Comparison of ENCODE assay signal across 11 cellular contexts in the genomic region with DNA sequence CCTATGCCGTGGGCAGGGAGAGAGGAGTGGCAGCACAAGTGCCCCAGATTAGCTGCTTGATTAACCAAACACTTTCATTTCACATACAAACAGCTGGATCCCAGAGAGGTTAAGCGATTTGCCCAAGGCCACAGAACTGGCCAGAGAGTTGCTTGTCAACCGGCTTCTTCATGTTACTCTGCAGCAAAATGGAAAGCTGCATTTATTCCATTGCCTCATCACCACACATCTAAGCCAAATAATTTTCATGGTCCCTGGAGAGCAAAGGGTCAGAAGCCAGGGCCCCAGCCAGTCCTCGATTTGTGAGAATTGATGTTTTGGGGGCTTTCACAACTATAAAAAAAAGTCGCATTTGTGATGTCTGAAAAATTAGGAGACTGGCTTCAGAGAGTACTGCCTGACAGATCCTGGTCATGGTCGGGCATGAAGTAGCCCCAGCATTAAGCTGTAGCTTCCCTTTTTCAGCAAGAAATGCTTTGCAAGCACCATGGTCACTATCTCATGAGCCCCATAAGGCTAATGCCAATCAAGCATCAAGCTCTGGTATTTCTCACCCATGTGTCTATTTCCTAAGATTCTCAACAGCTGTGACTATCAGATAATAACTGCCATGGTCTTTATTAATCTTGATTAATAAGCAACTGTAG.
DNase-seq lines count a peak whose midpoint lies in the region; ATAC-seq and TF ChIP-seq lines count a peak whose summit lies in the region.
"Had no signal": no experiment of that assay in that cellular context is flagged by ENCODE, and none has a peak within 500 bp of the region (broad histone marks: within the 10 kb centered on the region; RNA-seq: fewer than 3 reads in every experiment).

No MANE protein-coding gene starts in this region.

- H3K27me3 ChIP-seq in breast epithelium = no peaks in the 10 kb centered on the region
- H3K27me3 ChIP-seq in mammary epithelial cell (ENCODE audit: insufficient read depth, low read length) = no peaks in the 10 kb centered on the region
- no peaks in the 10 kb centered on the region for H3K27me3 ChIP-seq in left ventricle myocardium inferior (ENCODE audit: low read depth)
- no peaks in the 10 kb centered on the region for H3K27me3 ChIP-seq in parathyroid adenoma (ENCODE audit: control insufficient read depth, insufficient read depth, low read length)
- no peaks in the 10 kb centered on the region for H3K27me3 ChIP-seq in aorta (ENCODE audit: control insufficient read depth in 1 of 2, insufficient read depth in 2 of 2, low read length in 1 of 2)
- H3K27me3 ChIP-seq: colonic mucosa had no signal

- ATAC-seq in aorta (ENCODE audit: low FRiP score) = peak; percentile 56
- ATAC-seq: SK-N-SH treated with all-trans-retinoic acid at 6 μM for 48 hours had no signal

- H3K4me2 ChIP-seq in mammary epithelial cell (ENCODE audit: insufficient read depth, low read depth, low read length) (no peak overlapping the region), parathyroid adenoma (ENCODE audit: low read length) (peak overlapping the region; percentile 7)

- TF ChIP-seq CTCF in breast epithelium (IDR thresholded peaks at IDR 0.05) (no peak), mammary epithelial cell (conservative IDR thresholded peaks at IDR 0.05 in 1 of 2, IDR thresholded peaks at IDR 0.05 in 1 of 2; ENCODE audit: extremely low read depth in 1 of 2, insufficient read depth in 1 of 2, low read depth in 1 of 2, low read length in 2 of 2) (no peak), left ventricle myocardium inferior (IDR thresholded peaks at IDR 0.05; ENCODE audit: borderline replicate concordance) (no peak), parathyroid adenoma (IDR thresholded peaks at IDR 0.05) (no peak)

- H3K9me3 ChIP-seq in breast epithelium (no peaks in the 10 kb centered on the region), mammary epithelial cell (replicated peaks; ENCODE audit: insufficient read depth, low read length) (no peaks in the 10 kb centered on the region), left ventricle myocardium inferior (replicated peaks) (peaks cover 5% of the 10 kb centered on the region), parathyroid adenoma (ENCODE audit: control insufficient read depth, low read length) (no peaks in the 10 kb centered on the region), aorta (ENCODE audit: control insufficient read depth, low read length) (no peaks in the 10 kb centered on the region)
- H3K9me3 ChIP-seq: colonic mucosa had no signal

- no peak overlapping the region for H3K4me3 ChIP-seq in breast epithelium
- no peak overlapping the region for H3K4me3 ChIP-seq in mammary epithelial cell (replicated peaks in 1 of 3; ENCODE audit: insufficient read depth in 1 of 3, low read depth in 2 of 3, low read length in 3 of 3)
- H3K4me3 ChIP-seq in left ventricle myocardium inferior = no peak overlapping the region
- H3K4me3 ChIP-seq in parathyroid adenoma (ENCODE audit: low read depth, low read length) = no peak overlapping the region
- no peak overlapping the region for H3K4me3 ChIP-seq in aorta (ENCODE audit: low read length in 2 of 2)
- H3K4me3 ChIP-seq: colonic mucosa had no signal

- in situ Hi-C loops in mammary epithelial cell (cut with MboI; ENCODE audit: low sequenced_read_pairs in 2 of 2) = no loop called here

- H2AFZ ChIP-seq in mammary epithelial cell (ENCODE audit: low read depth, low read length) (no peak overlapping the region), parathyroid adenoma (peak overlapping the region; percentile 79)

- DNase-seq in breast epithelium (ENCODE audit: low spot score in 2 of 2) (no peak), mammary epithelial cell (no peak), left ventricle myocardium inferior (no peak), aorta (no peak), UCSD-AML1 (lab: John Stamatoyannopoulos, UW; ENCODE audit: unreplicated experiment) (no peak), DMS79 (lab: John Stamatoyannopoulos, UW) (no peak)
- DNase-seq in activated CD4-positive, CD25-positive, alpha-beta regulatory T cell (lab: John Stamatoyannopoulos, UW) = no peak
- DNase-seq: activated B cell treated with CpG ODN at 0.5 μM for 24 hours, colonic mucosa had no signal

- no peak for TF ChIP-seq POLR2A in breast epithelium (IDR thresholded peaks at IDR 0.05)

- no TSS peak for BruUV-seq in mammary epithelial cell (replicated peaks; lab: Mats Ljungman, UMichigan)

- no peak overlapping the region for H3K9ac ChIP-seq in mammary epithelial cell (ENCODE audit: insufficient read depth, low read length)
- H3K9ac ChIP-seq in parathyroid adenoma = no peak overlapping the region

- dilution Hi-C loops in mammary epithelial cell (cut with HindIII; ENCODE audit: low sequenced_read_pairs) = loop anchor here (5.0 kb wide), 1 partner anchor 88 kb away; no protein-coding TSS in a partner anchor

- H4K20me1 ChIP-seq in mammary epithelial cell (ENCODE audit: insufficient read depth, low read length) = no peaks in the 10 kb centered on the region

- intact Hi-C loops in breast epithelium (cut with DNase I; ENCODE audit: low total_unique reads) = loop anchor here (10.0 kb wide), 1 partner anchor 101 kb away; a partner anchor contains a TSS
- intact Hi-C loops in mammary epithelial cell (cut with micrococcal nuclease) = loop anchor here (5.0 kb wide), 1 partner anchor 57 kb away; no protein-coding TSS in a partner anchor
- intact Hi-C loops in left ventricle myocardium inferior (cut with micrococcal nuclease) = no loop called here
- intact Hi-C loops in aorta (cut with DNase I) = loop anchor here (5.0 to 10.0 kb wide), 5 partner anchors 42 to 291 kb away; a partner anchor contains a TSS

- CTCF ChIA-PET in mammary epithelial cell (lab: Charles Lee; ENCODE audit: low non-redundant PET) = no interaction called here

- H3K4me1 ChIP-seq in breast epithelium (peaks cover 0 to 20% of the 10 kb centered on the region in 2 donors), mammary epithelial cell (ENCODE audit: insufficient read depth, low read length) (peaks cover 13% of the 10 kb centered on the region), left ventricle myocardium inferior (peaks cover 16% of the 10 kb centered on the region), parathyroid adenoma (peaks cover 30% of the 10 kb centered on the region), aorta (ENCODE audit: control insufficient read depth in 1 of 2, insufficient read depth in 2 of 2, low read length in 2 of 2) (no peaks in the 10 kb centered on the region)
- H3K4me1 ChIP-seq: colonic mucosa had no signal

- H3K36me3 ChIP-seq in breast epithelium (no peaks in the 10 kb centered on the region), mammary epithelial cell (ENCODE audit: insufficient read depth, low read length) (no peaks in the 10 kb centered on the region), left ventricle myocardium inferior (no peaks in the 10 kb centered on the region), parathyroid adenoma (ENCODE audit: control insufficient read depth, insufficient read depth, low read length) (no peaks in the 10 kb centered on the region), aorta (ENCODE audit: control insufficient read depth in 1 of 2, insufficient read depth in 2 of 2, low read length in 1 of 2) (no peaks in the 10 kb centered on the region)
- H3K36me3 ChIP-seq: colonic mucosa had no signal

- 86% methylated on average over 6 of the region's 6 CpGs for WGBS in mammary epithelial cell (ENCODE audit: low coverage, missing lambda C conversion rate)
- WGBS in aorta, 2 donors = 50 to 53% methylated on average over 6 of the region's 6 CpGs

- H3K27ac ChIP-seq in breast epithelium (peak overlapping the region; percentile 78 to 80), mammary epithelial cell (ENCODE audit: insufficient read depth, low read depth, low read length) (no peak overlapping the region), left ventricle myocardium inferior (replicated peaks) (peak overlapping the region; percentile 82), parathyroid adenoma (peak overlapping the region; percentile 92), aorta (ENCODE audit: low read depth in 1 of 2, low read length in 2 of 2) (peak overlapping the region; percentile 50 to 70)
- H3K27ac ChIP-seq: colonic mucosa had no signal

- H3K79me2 ChIP-seq in mammary epithelial cell (ENCODE audit: insufficient read depth, low read length) (no peaks in the 10 kb centered on the region), parathyroid adenoma (no peaks in the 10 kb centered on the region)
